ENCODE assay signal across 8 cellular contexts in the genomic region with DNA sequence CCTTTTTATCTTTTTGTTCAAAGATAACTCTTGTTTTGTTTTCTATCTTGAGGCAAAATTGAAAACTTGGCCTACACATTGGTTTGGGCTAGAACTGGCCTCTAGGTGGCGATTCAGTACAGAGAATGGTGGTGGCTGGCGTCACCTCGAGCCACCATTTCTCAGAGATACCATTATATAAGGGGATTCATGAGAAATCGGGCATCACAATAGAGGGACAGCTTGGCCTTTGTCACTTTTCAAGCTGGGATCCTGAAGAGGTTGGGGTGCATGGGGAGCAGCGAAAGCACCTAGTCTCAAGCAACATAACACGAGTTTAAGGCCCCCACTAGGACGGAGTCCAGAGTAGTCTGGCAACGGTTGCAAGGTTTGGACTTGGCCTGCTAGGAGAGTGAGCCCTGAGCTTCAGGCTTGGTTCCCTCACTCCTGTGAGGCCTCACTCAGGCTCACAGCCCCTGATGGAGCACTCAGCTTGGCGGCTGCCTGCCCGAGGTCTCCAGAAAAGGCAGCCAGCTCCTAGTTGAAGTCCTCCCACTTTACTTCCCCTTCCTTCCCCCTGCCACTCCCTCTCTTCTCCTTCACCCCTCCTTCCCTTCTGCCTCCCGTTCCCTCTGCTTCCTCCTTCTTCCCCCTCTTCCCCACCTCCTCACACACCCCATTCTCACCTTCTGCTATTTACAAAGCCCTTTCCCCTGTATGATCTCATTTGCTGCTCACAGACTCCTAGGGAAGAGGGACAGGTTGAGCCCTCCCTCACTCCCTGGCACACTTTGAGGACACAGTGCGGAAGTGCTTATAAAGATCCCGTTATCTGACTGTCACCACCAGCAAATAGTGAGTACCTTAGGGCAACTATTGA.
DNase-seq lines count a peak whose midpoint lies in the region; ATAC-seq and TF ChIP-seq lines count a peak whose summit lies in the region.

No MANE protein-coding gene starts in this region.

- H3K4me3 ChIP-seq in AG04450 (ENCODE audit: low read depth, low read length) (no peak overlapping the region), choroid plexus epithelial cell (ENCODE audit: low read depth, low read length) (no peak overlapping the region), left lung (peak overlapping the region in 1 of 2 donors; percentile 16)

- intact Hi-C loops in left lung (cut with DNase I), result no loop called here

- peaks cover 11 to 28% of the 10 kb centered on the region in 2 donors for H3K4me1 ChIP-seq in left lung

- H3K27me3 ChIP-seq in AG04450 (ENCODE audit: control insufficient read depth, insufficient read depth, low read length), result no peaks in the 10 kb centered on the region
- H3K27me3 ChIP-seq in left lung, result no peaks in the 10 kb centered on the region

- CTCF ChIA-PET in AG04450 (lab: Charles Lee), result interaction anchor here (0.6 to 4.1 kb wide), 20 partner anchors 9 to 1282 kb away, joined by 3 to 56 read pairs (median 4); a partner anchor contains a TSS

- H3K9me3 ChIP-seq in AG04450 (ENCODE audit: control insufficient read depth, insufficient read depth, low read length) (no peaks in the 10 kb centered on the region), left lung (no peaks in the 10 kb centered on the region)

- no peaks in the 10 kb centered on the region for H3K36me3 ChIP-seq in left lung

- TF ChIP-seq CTCF in AG04450 (IDR thresholded peaks at IDR 0.05; ENCODE audit: low read depth, low read length), result peak; percentile 85
- TF ChIP-seq CTCF in choroid plexus epithelial cell (conservative IDR thresholded peaks at IDR 0.05; ENCODE audit: low read depth, low read length), result peak; percentile 90
- peak; percentile 70 to 78 for TF ChIP-seq CTCF in left lung (IDR thresholded peaks at IDR 0.05)

- peak; percentile 21 for DNase-seq in AG04450 (ENCODE audit: low read depth, low spot score)
- DNase-seq in NCI-H345 (lab: John Stamatoyannopoulos, UW), result peak; percentile 63
- peak; percentile 36 for DNase-seq in activated CD4-positive, CD25-positive, alpha-beta regulatory T cell treated with anti-CD3 and anti-CD28 coated beads, Interleukin-2, amount 50 U/mL, for 72 hours
- DNase-seq in choroid plexus epithelial cell (ENCODE audit: low read depth), result peak; percentile 77
- DNase-seq in left lung, result peak in 1 of 2 donors; percentile 53
- DNase-seq in stimulated activated CD4-positive, alpha-beta T cell treated with anti-CD3 and anti-CD28 coated beads, Interleukin-4, amount 100 ng/mL, for 48 hours (ENCODE audit: low read depth in 2 of 2), result peak; percentile 22 to 43

- ATAC-seq in GM18511 (IDR thresholded peaks at IDR 0.05; ENCODE audit: unreplicated experiment), result peak; percentile 90
- ATAC-seq in HG03066 (IDR thresholded peaks at IDR 0.05; ENCODE audit: low read depth, unreplicated experiment), result peak; percentile 53
- ATAC-seq in left lung, result peak; percentile 93

- peak overlapping the region; percentile 22 for H3K27ac ChIP-seq in AG04450 (ENCODE audit: low read depth, low read length)
- peak overlapping the region; percentile 39 to 64 for H3K27ac ChIP-seq in left lung

- POLR2A ChIA-PET in AG04450 (lab: Yijun Ruan, JAX), result interaction anchor here (0.5 kb wide), 1 partner anchor 618 kb away, joined by 7 read pairs; no protein-coding TSS in a partner anchor
